Comparison of ENCODE assay signal across 10 cellular contexts in the genomic region with DNA sequence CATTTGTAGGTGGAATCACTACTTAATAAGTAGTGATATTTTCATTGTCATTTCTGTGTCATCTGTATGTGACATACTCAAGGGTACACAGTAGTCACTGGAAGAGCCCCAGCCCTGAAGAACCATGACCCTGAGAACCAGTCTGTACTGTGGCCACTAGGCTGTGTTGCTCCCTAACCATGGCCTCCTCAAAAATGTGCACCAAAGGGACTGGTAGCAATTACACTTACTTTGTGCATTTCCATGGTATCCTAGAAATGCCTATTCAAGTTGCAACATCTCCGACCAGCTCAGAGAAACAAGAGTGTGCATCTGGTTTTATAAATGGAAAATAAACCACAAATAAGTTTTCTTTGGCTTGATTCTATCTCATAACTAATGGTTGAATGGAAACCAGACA.
A peak's percentile ranks its signal among the peaks of the same experiment; 100 is the strongest.
DNase-seq lines count a peak whose midpoint lies in the region; ATAC-seq and TF ChIP-seq lines count a peak whose summit lies in the region.
"Had no signal": no experiment of that assay in that cellular context is flagged by ENCODE, and none has a peak within 500 bp of the region (broad histone marks: within the 10 kb centered on the region; RNA-seq: fewer than 3 reads in every experiment).

No MANE protein-coding gene starts in this region.

- H3K27me3 ChIP-seq in osteoblast (ENCODE audit: insufficient read depth, low read length): no peaks in the 10 kb centered on the region
- H3K27me3 ChIP-seq: heart right ventricle had no signal

- no peak overlapping the region for H2AFZ ChIP-seq in osteoblast (ENCODE audit: low read length)

- H3K9me3 ChIP-seq in osteoblast (ENCODE audit: low read depth, low read length): no peaks in the 10 kb centered on the region
- H3K9me3 ChIP-seq: heart right ventricle had no signal

- H3K27ac Mint-ChIP-seq in activated CD4-positive, alpha-beta T cell treated with anti-CD3 and anti-CD28 coated beads for 36 hours: peak overlapping the region; percentile 32
- peak overlapping the region; percentile 62 for H3K27ac Mint-ChIP-seq in activated naive CD8-positive, alpha-beta T cell treated with anti-CD3 and anti-CD28 coated beads, Interleukin-2, amount 50 U/mL, for 24 hours

- H3K27ac ChIP-seq in osteoblast (ENCODE audit: low read depth, low read length): peak overlapping the region; percentile 88

- peak overlapping the region; percentile 77 for H3K4me2 ChIP-seq in osteoblast (ENCODE audit: insufficient read depth, low read length)

- H4K20me1 ChIP-seq in osteoblast (ENCODE audit: insufficient read depth, low read length): no peaks in the 10 kb centered on the region

- CTCF ChIA-PET in activated CD4-positive, alpha-beta T cell treated with anti-CD3 and anti-CD28 coated beads for 36 hours (lab: Charles Lee): no interaction called here

- H3K4me3 Mint-ChIP-seq in activated CD4-positive, alpha-beta T cell treated with anti-CD3 and anti-CD28 coated beads for 36 hours: no peak overlapping the region
- H3K4me3 Mint-ChIP-seq in activated naive CD8-positive, alpha-beta T cell treated with anti-CD3 and anti-CD28 coated beads, Interleukin-2, amount 50 U/mL, for 24 hours: no peak overlapping the region

- no peaks in the 10 kb centered on the region for H3K27me3 Mint-ChIP-seq in activated CD4-positive, alpha-beta T cell treated with anti-CD3 and anti-CD28 coated beads for 36 hours
- no peaks in the 10 kb centered on the region for H3K27me3 Mint-ChIP-seq in activated naive CD8-positive, alpha-beta T cell treated with anti-CD3 and anti-CD28 coated beads, Interleukin-2, amount 50 U/mL, for 24 hours

- H3K4me3 ChIP-seq in osteoblast (ENCODE audit: insufficient read depth, low read length): no peak overlapping the region
- H3K4me3 ChIP-seq: heart right ventricle had no signal

- DNase-seq in activated CD4-positive, alpha-beta T cell treated with anti-CD3 and anti-CD28 coated beads for 36 hours: peak; percentile 20
- no peak for DNase-seq in activated CD4-positive, alpha-beta T cell treated with anti-CD3 and anti-CD28 coated beads for 4 hours
- no peak for DNase-seq in activated naive CD8-positive, alpha-beta T cell treated with anti-CD3 and anti-CD28 coated beads, Interleukin-2, amount 50 U/mL, for 24 hours
- DNase-seq in osteoblast (ENCODE audit: insufficient read length, low spot score, missing footprints) (no peak), NCI-H2081 treated with DMSO at 0.1 percent for 48 hours (lab: John Stamatoyannopoulos, UW) (no peak), NCI-H1105 (lab: John Stamatoyannopoulos, UW) (no peak)
- DNase-seq: heart right ventricle, NCI-H446 treated with DMSO at 0.1 percent for 48 hours had no signal

- no peak for ATAC-seq in activated CD4-positive, alpha-beta T cell treated with anti-CD3 and anti-CD28 coated beads for 36 hours
- ATAC-seq in HG02798 (IDR thresholded peaks at IDR 0.05; ENCODE audit: poor library complexity, unreplicated experiment): peak; percentile 40
- peak; percentile 60 for ATAC-seq in activated naive CD8-positive, alpha-beta T cell treated with anti-CD3 and anti-CD28 coated beads, Interleukin-2, amount 50 U/mL, for 24 hours
- ATAC-seq in activated CD4-positive, CD25-positive, alpha-beta regulatory T cell treated with anti-CD3 and anti-CD28 coated beads, Interleukin-2, amount 50 U/mL, for 24 hours: no peak
- ATAC-seq: heart right ventricle had no signal

- H3K36me3 ChIP-seq in osteoblast (ENCODE audit: insufficient read depth, low read length): peaks cover 7% of the 10 kb centered on the region

- H3K79me2 ChIP-seq in osteoblast (ENCODE audit: insufficient read depth, low read length): peaks cover 16% of the 10 kb centered on the region

- peaks cover 62% of the 10 kb centered on the region for H3K4me1 Mint-ChIP-seq in activated CD4-positive, alpha-beta T cell treated with anti-CD3 and anti-CD28 coated beads for 36 hours
- H3K4me1 Mint-ChIP-seq in activated naive CD8-positive, alpha-beta T cell treated with anti-CD3 and anti-CD28 coated beads, Interleukin-2, amount 50 U/mL, for 24 hours: peaks cover 63% of the 10 kb centered on the region

- POLR2A ChIA-PET in activated CD4-positive, alpha-beta T cell treated with anti-CD3 and anti-CD28 coated beads for 36 hours (lab: Charles Lee): no interaction called here

- H3K4me1 ChIP-seq in osteoblast (ENCODE audit: insufficient read depth, low read length): peaks cover 58% of the 10 kb centered on the region

- intact Hi-C loops in activated CD4-positive, alpha-beta T cell treated with anti-CD3 and anti-CD28 coated beads for 36 hours (cut with DNase I, micrococcal nuclease): loop anchor here in 1 of 2 experiments (2.0 kb wide), 1 partner anchor 116 kb away; no protein-coding TSS in a partner anchor

- no peaks in the 10 kb centered on the region for H3K9me3 Mint-ChIP-seq in activated CD4-positive, alpha-beta T cell treated with anti-CD3 and anti-CD28 coated beads for 36 hours (ENCODE audit: low read depth)
- no peaks in the 10 kb centered on the region for H3K9me3 Mint-ChIP-seq in activated naive CD8-positive, alpha-beta T cell treated with anti-CD3 and anti-CD28 coated beads, Interleukin-2, amount 50 U/mL, for 24 hours

- TF ChIP-seq CTCF in osteoblast (IDR thresholded peaks at IDR 0.05; ENCODE audit: extremely low read depth, low read depth, low read length): peak; percentile 75

- H3K36me3 Mint-ChIP-seq in activated CD4-positive, alpha-beta T cell treated with anti-CD3 and anti-CD28 coated beads for 36 hours (ENCODE audit: low read depth): peaks cover 78% of the 10 kb centered on the region
- H3K36me3 Mint-ChIP-seq in activated naive CD8-positive, alpha-beta T cell treated with anti-CD3 and anti-CD28 coated beads, Interleukin-2, amount 50 U/mL, for 24 hours (ENCODE audit: low read depth): peaks cover 85% of the 10 kb centered on the region

Comparison
In these comparisons a context has a peak if more than half of its experiments do, and no peak if none do; other contexts are left out.
1. ATAC-seq: peak in HG02798 (single experiment) and activated naive CD8-positive, alpha-beta T cell treated with anti-CD3 and anti-CD28 coated beads, Interleukin-2, amount 50 U/mL, for 24 hours (single experiment); none in activated CD4-positive, alpha-beta T cell treated with anti-CD3 and anti-CD28 coated beads for 36 hours (single experiment) and activated CD4-positive, CD25-positive, alpha-beta regulatory T cell treated with anti-CD3 and anti-CD28 coated beads, Interleukin-2, amount 50 U/mL, for 24 hours (0 of 2).